ENCODE assay signal across 8 cellular contexts in genomic region chr3:183636221-183637105, GRCh38. TPM values are rescaled to one million over a fixed set of nuclear protein-coding genes. Genes with fewer than 3 reads are reported as not detected.
DNase-seq lines count a peak whose midpoint lies in the region; ATAC-seq and TF ChIP-seq lines count a peak whose summit lies in the region.

No MANE protein-coding gene starts in this region.

- in situ Hi-C loops in KBM-7 (cut with MboI; ENCODE audit: low pct_unique_long_range_greater_than_20kb, low sequenced_read_pairs) = no loop called here

- H3K9me3 Mint-ChIP-seq in activated T-cell treated with anti-CD3 and anti-CD28 coated beads, Interleukin-2, amount 50 U/mL, for 4 hours = no peaks in the 10 kb centered on the region

- peaks cover 34% of the 10 kb centered on the region for H3K4me1 Mint-ChIP-seq in activated T-cell treated with anti-CD3 and anti-CD28 coated beads, Interleukin-2, amount 50 U/mL, for 4 hours (ENCODE audit: low read depth)

- no peaks in the 10 kb centered on the region for H3K9me2 ChIP-seq in PC-9 (ENCODE audit: insufficient read depth)

- peak overlapping the region; percentile 50 for H3K27ac ChIP-seq in PC-9
- H3K27ac ChIP-seq in esophagus (ENCODE audit: low read depth in 2 of 2, low read length in 1 of 2) = peak overlapping the region; percentile 99
- peak overlapping the region; percentile 99 to 100 for H3K27ac ChIP-seq in mucosa of rectum (ENCODE audit: low read depth in 2 of 2, low read length in 2 of 2)

- no peaks in the 10 kb centered on the region for H4K20me1 ChIP-seq in PC-9 (ENCODE audit: insufficient read depth)

- no peaks in the 10 kb centered on the region for H3K27me3 ChIP-seq in PC-9 (ENCODE audit: insufficient read depth, low read depth)
- H3K27me3 ChIP-seq in esophagus (ENCODE audit: control insufficient read depth in 1 of 2, insufficient read depth in 2 of 2, low read length in 2 of 2) = no peaks in the 10 kb centered on the region
- H3K27me3 ChIP-seq in mucosa of rectum (ENCODE audit: control insufficient read depth in 2 of 2, insufficient read depth in 2 of 2, low read length in 2 of 2) = no peaks in the 10 kb centered on the region

- H3F3A ChIP-seq in PC-9 (ENCODE audit: insufficient read depth, low read depth) = peaks cover 16% of the 10 kb centered on the region; the same call in 1 of the 2 replicates

- peak overlapping the region; percentile 91 for H2AFZ ChIP-seq in PC-9

- H3K9me3 ChIP-seq in PC-9 (ENCODE audit: insufficient read depth, low read depth) (no peaks in the 10 kb centered on the region), esophagus (ENCODE audit: control insufficient read depth in 2 of 2, insufficient read depth in 1 of 2, low read depth in 1 of 2, low read length in 1 of 2) (no peaks in the 10 kb centered on the region), mucosa of rectum (ENCODE audit: control insufficient read depth in 2 of 2, low read length in 2 of 2) (no peaks in the 10 kb centered on the region)

- intact Hi-C loops in PC-9 (cut with micrococcal nuclease; ENCODE audit: unreplicated experiment) = loop anchor here (1.0 to 5.0 kb wide), 4 partner anchors 62 to 154 kb away; no protein-coding TSS in a partner anchor

- POLR2A ChIA-PET in PC-9 (lab: Charles Lee; ENCODE audit: unreplicated experiment) = interaction anchor here (0.5 to 0.7 kb wide), 9 partner anchors 10 to 882 kb away, joined by 3 to 8 read pairs (median 4); partner anchors contain the start of gene YEATS2

- peaks cover 9% of the 10 kb centered on the region for H3K4me1 ChIP-seq in PC-9 (replicated peaks; ENCODE audit: insufficient read depth)
- H3K4me1 ChIP-seq in esophagus (ENCODE audit: control insufficient read depth in 2 of 2, insufficient read depth in 2 of 2, low read length in 1 of 2) = peaks cover 0 to 4% of the 10 kb centered on the region in 2 donors
- peaks cover 13 to 21% of the 10 kb centered on the region in 2 donors for H3K4me1 ChIP-seq in mucosa of rectum (ENCODE audit: control insufficient read depth in 2 of 2, insufficient read depth in 2 of 2, low read length in 2 of 2)

- no peaks in the 10 kb centered on the region for H3K36me3 ChIP-seq in PC-9 (ENCODE audit: low read depth)
- H3K36me3 ChIP-seq in esophagus (ENCODE audit: control insufficient read depth in 2 of 2, insufficient read depth in 2 of 2, low read length in 1 of 2) = no peaks in the 10 kb centered on the region
- H3K36me3 ChIP-seq in mucosa of rectum (ENCODE audit: control insufficient read depth in 2 of 2, insufficient read depth in 2 of 2, low read length in 2 of 2) = peaks cover 2 to 3% of the 10 kb centered on the region in 2 donors

- peak overlapping the region; percentile 90 for H3K4me3 Mint-ChIP-seq in activated T-cell treated with anti-CD3 and anti-CD28 coated beads, Interleukin-2, amount 50 U/mL, for 4 hours

- peaks cover 2% of the 10 kb centered on the region for H3K36me3 Mint-ChIP-seq in activated T-cell treated with anti-CD3 and anti-CD28 coated beads, Interleukin-2, amount 50 U/mL, for 4 hours (ENCODE audit: insufficient read depth)

- peak overlapping the region; percentile 92 to 100 for H3K9ac ChIP-seq in mucosa of rectum (ENCODE audit: low read depth in 1 of 2, low read length in 2 of 2)

- H3K4me2 ChIP-seq in PC-9 = peak overlapping the region; percentile 95

- peaks cover 29% of the 10 kb centered on the region for H3K79me2 ChIP-seq in PC-9 (ENCODE audit: low read depth)

- ATAC-seq in GM21723 (IDR thresholded peaks at IDR 0.05; ENCODE audit: unreplicated experiment) = peak; percentile 85
- ATAC-seq in activated T-cell treated with anti-CD3 and anti-CD28 coated beads, Interleukin-2, amount 50 U/mL, for 4 hours = peak; percentile 84

- no peak for TF ChIP-seq CTCF in PC-9 (conservative IDR thresholded peaks at IDR 0.05)

- 0 to 1% methylated on average over 83 to 84 of the region's 84 CpGs for WGBS in esophagus, 2 donors

- BruUV-seq in PC-9 (replicated peaks; lab: Mats Ljungman, UMichigan) = no TSS peak

- CTCF ChIA-PET in PC-9 (lab: Charles Lee) = interaction anchor here (0.6 kb wide), 2 partner anchors 49 to 1019 kb away, joined by 4 to 15 read pairs; no protein-coding TSS in a partner anchor

- H3K4me3 ChIP-seq in PC-9 (peak overlapping the region; percentile 85), esophagus (ENCODE audit: low read depth in 1 of 2, low read length in 2 of 2) (peak overlapping the region; percentile 92 to 96), mucosa of rectum (ENCODE audit: low read length in 2 of 2) (peak overlapping the region; percentile 80 to 92)

- DNase-seq in DMS53 treated with DMSO at 0.1 percent for 48 hours (lab: John Stamatoyannopoulos, UW; ENCODE audit: unreplicated experiment) = peak; percentile 82
- DNase-seq in KBM-7 = peak; percentile 97
- peak; percentile 94 to 98 for DNase-seq in PC-9
- peak; percentile 82 for DNase-seq in activated T-cell treated with anti-CD3 and anti-CD28 coated beads, Interleukin-2, amount 50 U/mL, for 4 hours
- DNase-seq in stimulated activated CD8-positive, alpha-beta memory T cell treated with anti-CD3 and anti-CD28 coated beads, Interleukin-4, amount 100 ng/mL, for 4 hours (ENCODE audit: low read depth in 2 of 2, low spot score in 1 of 2) = peak; percentile 75 to 81

- no peaks in the 10 kb centered on the region for H3K27me3 Mint-ChIP-seq in activated T-cell treated with anti-CD3 and anti-CD28 coated beads, Interleukin-2, amount 50 U/mL, for 4 hours (ENCODE audit: low read depth)

RNA-seq across cellular contexts. Expression of gene KLHL24, which starts 1.0 kb away (rescaled TPM):
- total RNA-seq in PC-9 (2021) = 59.1 and 73.0 TPM in 2 replicates
- 1 to 10 TPM; 5.6 to 7.6 (median 6.6) TPM for total RNA-seq in activated T-cell treated with anti-CD3 and anti-CD28 coated beads, Interleukin-2, amount 50 U/mL, for 4 hours
- polyA plus RNA-seq in esophagus = 1 to 10 TPM; 4.3 to 5.1 TPM

Comparison
In these comparisons a context has a peak if more than half of its experiments do, and no peak if none do; other contexts are left out.
1. Peak in every context shown above with its lines: DNase-seq, ATAC-seq, H3K4me3 ChIP-seq and H3K27ac ChIP-seq.